11 cellular contexts compared by ENCODE assay signal in the genomic region with DNA sequence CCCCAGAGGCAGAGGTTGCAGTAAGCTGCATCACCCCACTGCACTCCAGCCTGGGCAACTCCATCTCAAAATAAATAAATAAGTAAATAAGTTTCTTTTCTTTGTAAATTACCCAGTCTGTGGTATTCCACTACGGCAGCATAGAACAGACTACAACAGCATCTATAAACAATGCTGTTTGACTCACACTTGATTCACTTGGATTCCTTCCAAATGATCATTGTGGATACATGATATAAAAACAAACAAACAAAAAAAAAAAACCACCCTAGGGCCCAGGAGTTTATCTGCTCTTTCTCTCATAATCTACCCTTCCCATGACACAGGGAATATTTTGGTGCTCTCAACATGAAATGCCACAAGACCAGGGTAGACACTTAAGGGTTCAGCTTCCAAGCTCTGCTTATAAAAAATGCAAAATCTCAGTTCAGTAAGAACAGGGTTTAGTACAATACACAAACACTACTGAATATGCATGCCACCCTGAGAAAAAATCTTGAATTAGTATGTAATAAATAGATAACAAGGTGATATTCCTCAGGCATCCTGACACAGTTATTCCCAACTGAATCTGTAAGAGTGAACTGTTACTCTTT.
DNase-seq lines count a peak whose midpoint lies in the region; ATAC-seq and TF ChIP-seq lines count a peak whose summit lies in the region.
"Had no signal": no experiment of that assay in that cellular context is flagged by ENCODE, and none has a peak within 500 bp of the region (broad histone marks: within the 10 kb centered on the region; RNA-seq: fewer than 3 reads in every experiment).

No MANE protein-coding gene starts in this region.

- TF ChIP-seq CTCF in AG04450 (IDR thresholded peaks at IDR 0.05; ENCODE audit: low read depth, low read length) (no peak), activated B cell treated with CpG ODN at 0.5 μM for 24 hours (IDR thresholded peaks at IDR 0.05) (no peak), fibroblast of mammary gland (conservative IDR thresholded peaks at IDR 0.05; ENCODE audit: control insufficient read depth, insufficient read depth, low read depth, low read length) (no peak), heart left ventricle (IDR thresholded peaks at IDR 0.05) (no peak), left ventricle myocardium inferior (IDR thresholded peaks at IDR 0.05; ENCODE audit: borderline replicate concordance) (no peak)

- H3K27ac ChIP-seq in AG04450 (ENCODE audit: low read depth, low read length) (peak overlapping the region; percentile 13), right cardiac atrium (ENCODE audit: low read length) (no peak overlapping the region), heart left ventricle (no peak overlapping the region), left ventricle myocardium inferior (replicated peaks) (no peak overlapping the region)

- H3K27ac Mint-ChIP-seq in activated B cell treated with CpG ODN at 0.5 μM for 24 hours = peak overlapping the region; percentile 19

- H3K9me3 Mint-ChIP-seq in activated B cell treated with CpG ODN at 0.5 μM for 24 hours = no peaks in the 10 kb centered on the region

- POLR2A ChIA-PET in AG04450 (lab: Yijun Ruan, JAX) = interaction anchor here (0.6 to 0.7 kb wide), 2 partner anchors 32 to 184 kb away, joined by 6 to 8 read pairs; no protein-coding TSS in a partner anchor
- POLR2A ChIA-PET in activated B cell treated with CpG ODN at 0.5 μM for 24 hours (lab: Charles Lee) = interaction anchor here (0.7 to 1.1 kb wide), 3 partner anchors 9 to 861 kb away, joined by 3 read pairs; no protein-coding TSS in a partner anchor

- H3K36me3 ChIP-seq in heart left ventricle (no peaks in the 10 kb centered on the region), left ventricle myocardium inferior (no peaks in the 10 kb centered on the region)

- CTCF ChIA-PET in AG04450 (lab: Charles Lee) = interaction anchor here (0.7 kb wide), 1 partner anchor 258 kb away, joined by 4 read pairs; no protein-coding TSS in a partner anchor
- CTCF ChIA-PET in activated B cell treated with CpG ODN at 0.5 μM for 24 hours (lab: Charles Lee) = no interaction called here

- peaks cover 91% of the 10 kb centered on the region for H3K4me1 Mint-ChIP-seq in activated B cell treated with CpG ODN at 0.5 μM for 24 hours

- H3K27me3 Mint-ChIP-seq in activated B cell treated with CpG ODN at 0.5 μM for 24 hours = no peaks in the 10 kb centered on the region

- H3K4me3 Mint-ChIP-seq in activated B cell treated with CpG ODN at 0.5 μM for 24 hours = no peak overlapping the region

- peaks cover 78% of the 10 kb centered on the region for H3K36me3 Mint-ChIP-seq in activated B cell treated with CpG ODN at 0.5 μM for 24 hours (ENCODE audit: low read depth)

- ATAC-seq in activated B cell treated with CpG ODN at 0.5 μM for 24 hours (ENCODE audit: low read depth) (no peak), right cardiac atrium (no peak), heart left ventricle (no peak)

- H3K4me1 ChIP-seq in right cardiac atrium (ENCODE audit: control insufficient read depth, insufficient read depth, low read length) (peaks cover 3% of the 10 kb centered on the region), heart left ventricle (peaks cover 0 to 62% (median 0%) of the 10 kb centered on the region in 12 donors), left ventricle myocardium inferior (peaks cover 7% of the 10 kb centered on the region)

- no peak for DNase-seq in AG04450 (ENCODE audit: low read depth, low spot score)
- DNase-seq in ELR (ENCODE audit: low read depth) = peak; percentile 90
- DNase-seq in activated B cell treated with CpG ODN at 0.5 μM for 24 hours = no peak
- DNase-seq in fibroblast of mammary gland (ENCODE audit: low read depth) = peak; percentile 79
- DNase-seq in right cardiac atrium = no peak
- no peak for DNase-seq in heart left ventricle
- DNase-seq in left ventricle myocardium inferior = no peak
- no peak for DNase-seq in GM03348 (ENCODE audit: low spot score)
- DNase-seq: activated gamma-delta T cell treated with Interleukin-2 at 50 U/mL for 16 hours; NCI-H2171; stimulated activated naive CD4-positive, alpha-beta T cell treated with Interleukin-2 at 50 U/mL for 16 hours had no signal

- intact Hi-C loops in activated B cell treated with CpG ODN at 0.5 μM for 24 hours (cut with micrococcal nuclease) (no loop called here), right cardiac atrium (cut with DNase I) (no loop called here), heart left ventricle (cut with DNase I) (no loop called here), left ventricle myocardium inferior (cut with micrococcal nuclease) (no loop called here)

- H3K9me3 ChIP-seq in AG04450 (ENCODE audit: control insufficient read depth, insufficient read depth, low read length) = peaks cover 3% of the 10 kb centered on the region; the same call in 1 of the 2 replicates
- no peaks in the 10 kb centered on the region for H3K9me3 ChIP-seq in right cardiac atrium (ENCODE audit: control insufficient read depth, low read length)
- H3K9me3 ChIP-seq in heart left ventricle = no peaks in the 10 kb centered on the region
- H3K9me3 ChIP-seq in left ventricle myocardium inferior (replicated peaks) = no peaks in the 10 kb centered on the region

- no peaks in the 10 kb centered on the region for H3K27me3 ChIP-seq in AG04450 (ENCODE audit: control insufficient read depth, insufficient read depth, low read length)
- H3K27me3 ChIP-seq in right cardiac atrium (ENCODE audit: control insufficient read depth, insufficient read depth) = no peaks in the 10 kb centered on the region
- no peaks in the 10 kb centered on the region for H3K27me3 ChIP-seq in heart left ventricle
- H3K27me3 ChIP-seq in left ventricle myocardium inferior (ENCODE audit: low read depth) = no peaks in the 10 kb centered on the region

- TF ChIP-seq POLR2A in heart left ventricle (IDR thresholded peaks at IDR 0.05) = no peak

- H3K4me3 ChIP-seq in AG04450 (ENCODE audit: low read depth, low read length) (no peak overlapping the region), fibroblast of mammary gland (ENCODE audit: control insufficient read depth, low read depth, low read length) (no peak overlapping the region), right cardiac atrium (ENCODE audit: low read length) (no peak overlapping the region), heart left ventricle (no peak overlapping the region), left ventricle myocardium inferior (no peak overlapping the region)

- WGBS in right cardiac atrium = 65% methylated on average over 1 of the region's 1 CpG
- 59 to 84% (median 62%) methylated on average over 1 of the region's 1 CpG for WGBS in heart left ventricle, 4 donors

Comparison
In these comparisons a context has a peak if more than half of its experiments do, and no peak if none do; other contexts are left out.
1. DNase-seq: peak in ELR (single experiment) and fibroblast of mammary gland (single experiment); none in AG04450 (single experiment), activated B cell treated with CpG ODN at 0.5 μM for 24 hours (single experiment), right cardiac atrium (0 of 3), heart left ventricle (0 of 5), left ventricle myocardium inferior (single experiment) and GM03348 (single experiment).